Comparison of ENCODE assay signal across 15 cellular contexts in genomic region chr1:978069-978834, GRCh38. TPM values are rescaled to one million over a fixed set of nuclear protein-coding genes. Genes with fewer than 3 reads are reported as not detected.
A peak's percentile ranks its signal among the peaks of the same experiment; 100 is the strongest.
DNase-seq lines count a peak whose midpoint lies in the region; ATAC-seq, FAIRE-seq and TF ChIP-seq lines count a peak whose summit lies in the region.
"Had no signal": no experiment of that assay in that cellular context is flagged by ENCODE, and none has a peak within 500 bp of the region (broad histone marks: within the 10 kb centered on the region; RNA-seq: fewer than 3 reads in every experiment).

No MANE protein-coding gene starts in this region.

- H3K4me2 ChIP-seq in H1 (ENCODE audit: insufficient read depth in 1 of 2, low read depth in 2 of 2, low read length in 2 of 2) = no peak overlapping the region

- no peak overlapping the region for H3K56ac ChIP-seq in H1 (replicated peaks; ENCODE audit: insufficient read length, low read depth, low read length)

- DNase-seq in NCI-H446 treated with DMSO at 0.1 percent for 48 hours (lab: John Stamatoyannopoulos, UW) (peak; percentile 23), H1 (ENCODE audit: low read depth in 1 of 2, low spot score in 2 of 2) (no peak), progenitor cell of endocrine pancreas (ENCODE audit: low spot score, unreplicated experiment) (no peak), putamen (ENCODE audit: low spot score) (no peak)
- DNase-seq: amygdala; CD4-positive, alpha-beta memory T cell; esophagus squamous epithelium; IMR-90; NCI-H1092; substantia nigra had no signal

- POLR2A ChIA-PET in H1 (lab: Charles Lee; ENCODE audit: partially characterized antibody) = no interaction called here

- 87% methylated on average over 32 of the region's 44 CpGs; no CpG with 5 or more reads in 1 of the 2 experiments for WGBS in H1 (ENCODE audit: extremely low coverage in 1 of 2, insufficient coverage in 1 of 2, insufficient read length in 1 of 2, insufficient replicate concordance in 2 of 2, low coverage in 1 of 2, low lambda C conversion rate in 2 of 2, missing lambda C conversion rate in 1 of 2), 2 experiments

- no peak overlapping the region for H3K14ac ChIP-seq in H1 (ENCODE audit: insufficient read length)

- no peak overlapping the region for H2AFZ ChIP-seq in H1 (ENCODE audit: low read length)

- no peak for TF ChIP-seq EP300 in H1 (IDR thresholded peaks at IDR 0.05; ENCODE audit: borderline replicate concordance in 1 of 2, low read depth in 2 of 2, low read length in 2 of 2)

- H4K5ac ChIP-seq in H1 (ENCODE audit: insufficient read length, low read depth, low read length) = no peak overlapping the region

- H3K4me1 Mint-ChIP-seq in progenitor cell of endocrine pancreas (ENCODE audit: low read depth) = peaks cover 2% of the 10 kb centered on the region

- no peak overlapping the region for H2BK120ac ChIP-seq in H1 (replicated peaks; ENCODE audit: low read depth, low read length)

- H2BK15ac ChIP-seq in H1 (ENCODE audit: low read length) = no peak overlapping the region

- no peaks in the 10 kb centered on the region for H3K79me2 ChIP-seq in H1 (ENCODE audit: control insufficient read depth in 1 of 2, insufficient read depth in 2 of 2, low read length in 2 of 2)

- no peak overlapping the region for H3K4me3 ChIP-seq in H1 (ENCODE audit: extremely low read depth in 1 of 4, insufficient read depth in 2 of 4, low read depth in 3 of 4, low read length in 4 of 4)
- H3K4me3 ChIP-seq: coronary artery, esophagus squamous epithelium had no signal

- TF ChIP-seq RAD21 in H1 (IDR thresholded peaks at IDR 0.05 in 1 of 2, conservative IDR thresholded peaks at IDR 0.05 in 1 of 2; ENCODE audit: low read depth in 2 of 2, low read length in 2 of 2) = no peak

- no peak overlapping the region for H3K27ac ChIP-seq in H1 (ENCODE audit: low read depth, low read length)
- H3K27ac ChIP-seq: coronary artery, esophagus squamous epithelium had no signal

- CTCF ChIA-PET in H1 (lab: Charles Lee; ENCODE audit: partially characterized antibody) = interaction anchor here (6.9 kb wide), 1 partner anchor 14 kb away, joined by 86 read pairs; no protein-coding TSS in a partner anchor

- no peak overlapping the region for H3K23ac ChIP-seq in H1 (ENCODE audit: insufficient read length)

- peaks cover 0 to 14% (median 3%) of the 10 kb centered on the region in 4 experiments; a peak in 4 of 7 replicates for H3K27me3 ChIP-seq in H1 (replicated peaks in 1 of 4; ENCODE audit: control insufficient read depth in 3 of 4, extremely low read depth in 1 of 4, insufficient read depth in 3 of 4, low read length in 3 of 4)

- no peak overlapping the region for H4K8ac ChIP-seq in H1 (ENCODE audit: extremely low read depth, insufficient read depth, low read length)

- TF ChIP-seq CTCF in H1 (IDR thresholded peaks at IDR 0.05; ENCODE audit: control extremely low read depth in 1 of 3, insufficient read depth in 1 of 3, low read depth in 1 of 3, low read length in 3 of 3) = no peak
- TF ChIP-seq CTCF in progenitor cell of endocrine pancreas (IDR thresholded peaks at IDR 0.05; ENCODE audit: unreplicated experiment) = no peak

- H4K20me1 ChIP-seq in H1 (replicated peaks in 1 of 2; ENCODE audit: control insufficient read depth in 1 of 2, insufficient read depth in 2 of 2, low read length in 2 of 2) = peaks cover 0 to 10% of the 10 kb centered on the region in 2 experiments

- peaks cover 2% of the 10 kb centered on the region for H3K36me3 Mint-ChIP-seq in progenitor cell of endocrine pancreas (ENCODE audit: insufficient read depth)
- H3K36me3 Mint-ChIP-seq: CD4-positive, alpha-beta memory T cell had no signal

- FAIRE-seq in H1 (lab: Jason Lieb, UNC) = no peak
- FAIRE-seq: G401.6 had no signal

- H3K18ac ChIP-seq in H1 (ENCODE audit: extremely low read depth, low read length) = no peak overlapping the region

- no peak overlapping the region for H3K4me3 Mint-ChIP-seq in progenitor cell of endocrine pancreas (ENCODE audit: low read depth)

- no peak overlapping the region for H2BK20ac ChIP-seq in H1 (ENCODE audit: low read length)

- H3K79me1 ChIP-seq in H1 (ENCODE audit: low read depth, low read length) = no peaks in the 10 kb centered on the region

- peaks cover 3% of the 10 kb centered on the region for H3K9me3 Mint-ChIP-seq in progenitor cell of endocrine pancreas (ENCODE audit: low read depth)
- H3K9me3 Mint-ChIP-seq: CD4-positive, alpha-beta memory T cell had no signal

- no peak overlapping the region for H2AK5ac ChIP-seq in H1 (ENCODE audit: low read depth, low read length)

- H4K91ac ChIP-seq in H1 (replicated peaks; ENCODE audit: insufficient read length, low read length) = no peak overlapping the region

- no peak for ATAC-seq in GM21360 (IDR thresholded peaks at IDR 0.05; ENCODE audit: unreplicated experiment)

- H3K23me2 ChIP-seq in H1 (ENCODE audit: low read depth, low read length) = peaks cover 2% of the 10 kb centered on the region; the same call in 1 of the 2 replicates

- H2BK5ac ChIP-seq in H1 (ENCODE audit: low read depth, low read length) = no peak overlapping the region

- H3K27ac Mint-ChIP-seq in progenitor cell of endocrine pancreas = peak overlapping the region; percentile 67
- H3K27ac Mint-ChIP-seq: CD4-positive, alpha-beta memory T cell had no signal

- TF ChIP-seq POLR2A in H1 (IDR thresholded peaks at IDR 0.05; ENCODE audit: control extremely low read depth in 1 of 2, low read depth in 2 of 2, low read length in 2 of 2) = no peak

- H3K9ac ChIP-seq in H1 (replicated peaks in 1 of 4; ENCODE audit: extremely low read depth in 1 of 4, low read depth in 3 of 4, low read length in 3 of 4) = no peak overlapping the region

- peaks cover 0 to 10% (median under 1%) of the 10 kb centered on the region in 4 experiments; a peak in 4 of 7 replicates for H3K4me1 ChIP-seq in H1 (replicated peaks in 1 of 4; ENCODE audit: control insufficient read depth in 3 of 4, insufficient read depth in 4 of 4, low read length in 3 of 4)

- no peaks in the 10 kb centered on the region for H3K9me3 ChIP-seq in H1 (ENCODE audit: insufficient read depth in 2 of 2, low read depth in 1 of 2, low read length in 1 of 2)
- H3K9me3 ChIP-seq: esophagus squamous epithelium had no signal

- H3K4ac ChIP-seq in H1 (replicated peaks; ENCODE audit: insufficient read length, low read depth, low read length) = no peak overlapping the region

- no peak overlapping the region for H2BK12ac ChIP-seq in H1 (ENCODE audit: low read depth, low read length)

- H3K27me3 Mint-ChIP-seq in progenitor cell of endocrine pancreas = peaks cover 26% of the 10 kb centered on the region

- H3K36me3 ChIP-seq in H1 (ENCODE audit: control insufficient read depth in 2 of 4, insufficient read depth in 4 of 4, low read length in 3 of 4) = no peaks in the 10 kb centered on the region

RNA-seq across cellular contexts. Expression of gene PERM1, which starts 3.6 kb away (rescaled TPM):
- not detected in 2 replicates for total RNA-seq in H1 (2021; fragmentation: NEBNext Ultra II Directional; extraction: Animal tissue kit (Norgen Biotek cat#: 25700))
- polyA plus RNA-seq in H1 (2011; rRNA removed) = not detected in 2 replicates
- polyA plus RNA-seq in H1 (2011; cell fraction: cytosol; rRNA removed) = not detected
- polyA plus RNA-seq in H1 (2011; cell fraction: nucleus; rRNA removed) = not detected
- polyA plus RNA-seq in H1 (2012, experiment 1 of 2) = 0.30 to 0.90 TPM (median 0.58 TPM) in 4 replicates
- polyA plus RNA-seq in H1 (2012, experiment 2 of 2) = 0.20 TPM
- polyA plus RNA-seq in H1 (2013, experiment 1 of 2) = not detected
- not detected for polyA plus RNA-seq in H1 (2013, experiment 2 of 2)
- polyA minus RNA-seq in H1 (2011; rRNA and poly(A)+ RNA removed) = not detected in 2 replicates
- polyA minus RNA-seq in H1 (2011; cell fraction: cytosol; rRNA and poly(A)+ RNA removed) = not detected
- polyA minus RNA-seq in H1 (2011; cell fraction: nucleus; rRNA and poly(A)+ RNA removed) = not detected
- not detected in 2 replicates for total RNA-seq in progenitor cell of endocrine pancreas
- total RNA-seq: CD4-positive, alpha-beta memory T cell; esophagus squamous epithelium; IMR-90; OCI-LY7 had no signal
- polyA plus RNA-seq: IMR-90, neural cell had no signal

RNA-seq across cellular contexts. Expression of gene PLEKHN1, which starts 12.0 kb away (rescaled TPM):
- total RNA-seq in H1 (2021; fragmentation: NEBNext Ultra II Directional; extraction: Animal tissue kit (Norgen Biotek cat#: 25700)) = 1.5 TPM in 2 replicates
- 0.39 and 1.2 TPM in 2 replicates for polyA plus RNA-seq in H1 (2011; rRNA removed)
- polyA plus RNA-seq in H1 (2011; cell fraction: cytosol; rRNA removed) = 0.65 TPM
- 4.0 TPM for polyA plus RNA-seq in H1 (2011; cell fraction: nucleus; rRNA removed)
- polyA plus RNA-seq in H1 (2012, experiment 1 of 2) = 0.94 to 1.3 TPM (median 1.00 TPM) in 4 replicates
- polyA plus RNA-seq in H1 (2012, experiment 2 of 2) = 0.51 TPM
- polyA plus RNA-seq in H1 (2013, experiment 1 of 2) = 1.1 TPM
- 1.3 TPM for polyA plus RNA-seq in H1 (2013, experiment 2 of 2)
- polyA minus RNA-seq in H1 (2011; rRNA and poly(A)+ RNA removed) = 0.06 and 0.10 TPM in 2 replicates
- polyA minus RNA-seq in H1 (2011; cell fraction: cytosol; rRNA and poly(A)+ RNA removed) = 0.88 TPM
- 1.3 TPM for polyA minus RNA-seq in H1 (2011; cell fraction: nucleus; rRNA and poly(A)+ RNA removed)
- 1.1 and 1.9 TPM in 2 replicates for total RNA-seq in progenitor cell of endocrine pancreas
- total RNA-seq: OCI-LY7 had no signal

RNA-seq across cellular contexts. Expression of gene KLHL17, which starts 17.9 kb away (rescaled TPM):
- 30.1 and 32.6 TPM in 2 replicates for total RNA-seq in H1 (2021; fragmentation: NEBNext Ultra II Directional; extraction: Animal tissue kit (Norgen Biotek cat#: 25700))
- 36.1 and 62.3 TPM in 2 replicates for polyA plus RNA-seq in H1 (2011; rRNA removed)
- 40.0 TPM for polyA plus RNA-seq in H1 (2011; cell fraction: cytosol; rRNA removed)
- 508 TPM for polyA plus RNA-seq in H1 (2011; cell fraction: nucleus; rRNA removed)
- 23.1 to 39.3 TPM (median 34.1 TPM) in 4 replicates for polyA plus RNA-seq in H1 (2012, experiment 1 of 2)
- 21.6 TPM for polyA plus RNA-seq in H1 (2012, experiment 2 of 2)
- polyA plus RNA-seq in H1 (2013, experiment 1 of 2) = 30.7 TPM
- 26.7 TPM for polyA plus RNA-seq in H1 (2013, experiment 2 of 2)
- 5.8 and 7.8 TPM in 2 replicates for polyA minus RNA-seq in H1 (2011; rRNA and poly(A)+ RNA removed)
- polyA minus RNA-seq in H1 (2011; cell fraction: cytosol; rRNA and poly(A)+ RNA removed) = 14.6 TPM
- 47.3 TPM for polyA minus RNA-seq in H1 (2011; cell fraction: nucleus; rRNA and poly(A)+ RNA removed)
- 45.3 and 47.5 TPM in 2 replicates for total RNA-seq in progenitor cell of endocrine pancreas

RNA-seq across cellular contexts. Expression of gene NOC2L, which starts 19.2 kb away (rescaled TPM):
- 130 TPM in 2 replicates for total RNA-seq in H1 (2021; fragmentation: NEBNext Ultra II Directional; extraction: Animal tissue kit (Norgen Biotek cat#: 25700))
- 74.7 and 115 TPM in 2 replicates for polyA plus RNA-seq in H1 (2011; rRNA removed)
- 102 TPM for polyA plus RNA-seq in H1 (2011; cell fraction: cytosol; rRNA removed)
- polyA plus RNA-seq in H1 (2011; cell fraction: nucleus; rRNA removed) = 134 TPM
- polyA plus RNA-seq in H1 (2012, experiment 1 of 2) = 82.3 to 121 TPM (median 117 TPM) in 4 replicates
- 111 TPM for polyA plus RNA-seq in H1 (2012, experiment 2 of 2)
- 70.9 TPM for polyA plus RNA-seq in H1 (2013, experiment 1 of 2)
- polyA plus RNA-seq in H1 (2013, experiment 2 of 2) = 66.0 TPM
- polyA minus RNA-seq in H1 (2011; rRNA and poly(A)+ RNA removed) = 83.7 and 85.6 TPM in 2 replicates
- 73.3 TPM for polyA minus RNA-seq in H1 (2011; cell fraction: cytosol; rRNA and poly(A)+ RNA removed)
- 46.5 TPM for polyA minus RNA-seq in H1 (2011; cell fraction: nucleus; rRNA and poly(A)+ RNA removed)
- 71.9 and 78.2 TPM in 2 replicates for total RNA-seq in progenitor cell of endocrine pancreas

RNA-seq across cellular contexts. Expression of gene HES4, which starts 21.6 kb away (rescaled TPM):
- 1.2 and 2.8 TPM in 2 replicates for total RNA-seq in H1 (2021; fragmentation: NEBNext Ultra II Directional; extraction: Animal tissue kit (Norgen Biotek cat#: 25700))
- polyA plus RNA-seq in H1 (2011; rRNA removed) = 3.5 and 12.8 TPM in 2 replicates
- polyA plus RNA-seq in H1 (2011; cell fraction: cytosol; rRNA removed) = 8.3 TPM
- 14.5 TPM for polyA plus RNA-seq in H1 (2011; cell fraction: nucleus; rRNA removed)
- polyA plus RNA-seq in H1 (2012, experiment 1 of 2) = 1.1 to 1.7 TPM (median 1.3 TPM) in 3 of 4 replicates, not detected in the other
- 0.43 TPM for polyA plus RNA-seq in H1 (2012, experiment 2 of 2)
- polyA plus RNA-seq in H1 (2013, experiment 1 of 2) = 3.8 TPM
- 3.2 TPM for polyA plus RNA-seq in H1 (2013, experiment 2 of 2)
- polyA minus RNA-seq in H1 (2011; rRNA and poly(A)+ RNA removed) = not detected in 2 replicates
- polyA minus RNA-seq in H1 (2011; cell fraction: cytosol; rRNA and poly(A)+ RNA removed) = 4.5 TPM
- 3.4 TPM for polyA minus RNA-seq in H1 (2011; cell fraction: nucleus; rRNA and poly(A)+ RNA removed)
- total RNA-seq in progenitor cell of endocrine pancreas = 83.8 and 87.4 TPM in 2 replicates
- total RNA-seq: CD4-positive, alpha-beta memory T cell; OCI-LY7 had no signal
